Comparison of ENCODE assay signal across 10 cellular contexts in the genomic region with DNA sequence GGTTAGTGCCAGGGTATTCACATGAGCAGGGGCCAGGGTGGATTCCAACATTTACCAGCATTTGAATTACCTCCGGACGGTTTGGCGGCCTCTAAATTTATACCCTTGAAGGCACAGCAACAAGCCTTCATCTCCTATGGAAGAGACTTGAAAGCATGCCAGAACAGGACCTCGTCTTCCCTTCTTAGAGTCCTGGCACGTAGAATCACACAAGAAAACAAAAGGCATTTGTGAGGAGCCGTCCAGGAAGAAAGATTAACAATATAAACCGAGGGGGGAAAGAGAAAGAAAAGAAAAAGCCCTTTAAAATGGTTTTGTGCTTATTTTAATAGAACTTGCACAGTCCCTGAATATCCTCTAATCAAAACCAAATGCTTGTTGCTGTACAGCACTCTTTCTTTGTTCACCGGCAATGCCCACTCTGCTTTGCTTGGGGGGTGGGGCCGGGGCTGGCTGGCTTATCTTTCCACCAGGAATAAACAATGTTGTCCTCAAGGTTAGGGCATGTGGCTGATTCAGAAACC.
DNase-seq lines count a peak whose midpoint lies in the region; ATAC-seq and TF ChIP-seq lines count a peak whose summit lies in the region.
"Had no signal": no experiment of that assay in that cellular context is flagged by ENCODE, and none has a peak within 500 bp of the region (broad histone marks: within the 10 kb centered on the region; RNA-seq: fewer than 3 reads in every experiment).

No MANE protein-coding gene starts in this region.

- H3K36me3 ChIP-seq in PC-3 (ENCODE audit: low read depth, low read length), result no peaks in the 10 kb centered on the region
- no peaks in the 10 kb centered on the region for H3K36me3 ChIP-seq in prostate gland
- H3K36me3 ChIP-seq: BLaER1 treated with 17β-estradiol and CSF1 and Interleukin-3, amounts not matched to agents 10 nM and 100 nM had no signal

- WGBS in prostate gland, result 20% methylated on average over 9 of the region's 9 CpGs

- no peak for ATAC-seq in PC-3
- ATAC-seq in HG03095 (IDR thresholded peaks at IDR 0.05; ENCODE audit: unreplicated experiment), result no peak
- no peak for ATAC-seq in HG03196 (IDR thresholded peaks at IDR 0.05; ENCODE audit: unreplicated experiment)

- H3K27me3 ChIP-seq in PC-3 (ENCODE audit: low read length) (no peaks in the 10 kb centered on the region), prostate gland (replicated peaks; ENCODE audit: insufficient read depth) (peaks cover 3% of the 10 kb centered on the region)
- H3K27me3 ChIP-seq: BLaER1 treated with 17β-estradiol and CSF1 and Interleukin-3, amounts not matched to agents 10 nM and 100 nM had no signal

- DNase-seq in AG08395 (ENCODE audit: low spot score), result peak; percentile 4
- DNase-seq in PC-3, result no peak
- DNase-seq in foreskin fibroblast, result no peak
- DNase-seq in prostate gland (ENCODE audit: low spot score), result no peak
- DNase-seq in activated CD8-positive, alpha-beta memory T cell treated with anti-CD3 and anti-CD28 coated beads, Interleukin-2, amount 50 U/mL, for 4 hours, result no peak
- DNase-seq in NCI-H2081 treated with DMSO at 0.1 percent for 48 hours (lab: John Stamatoyannopoulos, UW), result no peak
- DNase-seq: cortex of kidney had no signal

- H3K9me3 ChIP-seq in PC-3 (ENCODE audit: low read length), result no peaks in the 10 kb centered on the region
- H3K9me3 ChIP-seq in prostate gland, result no peaks in the 10 kb centered on the region
- H3K9me3 ChIP-seq: BLaER1 treated with 17β-estradiol and CSF1 and Interleukin-3, amounts not matched to agents 10 nM and 100 nM had no signal

- no peak overlapping the region for H3K27ac ChIP-seq in PC-3 (ENCODE audit: low read length)
- no peak overlapping the region for H3K27ac ChIP-seq in prostate gland
- H3K27ac ChIP-seq: BLaER1 treated with 17β-estradiol and CSF1 and Interleukin-3, amounts not matched to agents 10 nM and 100 nM had no signal

- no peaks in the 10 kb centered on the region for H3K9me2 ChIP-seq in PC-3 (replicated peaks; ENCODE audit: low read length)

- H4K20me1 ChIP-seq in PC-3 (ENCODE audit: low read length), result no peaks in the 10 kb centered on the region
- H4K20me1 ChIP-seq: BLaER1 treated with 17β-estradiol and CSF1 and Interleukin-3, amounts not matched to agents 10 nM and 100 nM had no signal

- intact Hi-C loops in PC-3 (cut with micrococcal nuclease), result no loop called here
- intact Hi-C loops in prostate gland (cut with DNase I), result no loop called here

- no peaks in the 10 kb centered on the region for H3K79me2 ChIP-seq in PC-3 (ENCODE audit: low read length)

- TF ChIP-seq POLR2A in prostate gland (IDR thresholded peaks at IDR 0.05), result no peak

- 0 out of 2 replicates have a peak overlapping the region, but pooled peaks have one; percentile 6 for H3K4me2 ChIP-seq in PC-3 (ENCODE audit: low read length)
- H3K4me2 ChIP-seq: BLaER1 treated with 17β-estradiol and CSF1 and Interleukin-3, amounts not matched to agents 10 nM and 100 nM had no signal

- no TSS peak for BruUV-seq in PC-3 (replicated peaks; lab: Mats Ljungman, UMichigan)

- no peaks in the 10 kb centered on the region for H3F3A ChIP-seq in PC-3 (ENCODE audit: low read length, unreplicated experiment)

- TF ChIP-seq CTCF in PC-3 (conservative IDR thresholded peaks at IDR 0.05; ENCODE audit: low read depth, low read length), result no peak
- TF ChIP-seq CTCF in foreskin fibroblast (IDR thresholded peaks at IDR 0.05; ENCODE audit: low read depth, low read length), result no peak
- TF ChIP-seq CTCF in prostate gland (IDR thresholded peaks at IDR 0.05), result no peak

- H3K4me3 ChIP-seq in PC-3 (ENCODE audit: low read length), result no peak overlapping the region
- H3K4me3 ChIP-seq in foreskin fibroblast (ENCODE audit: low read depth in 1 of 2, low read length in 2 of 2), result peak overlapping the region; percentile 11 to 14
- H3K4me3 ChIP-seq in prostate gland, result peak overlapping the region; percentile 5 to 6
- H3K4me3 ChIP-seq: BLaER1 treated with 17β-estradiol and CSF1 and Interleukin-3, amounts not matched to agents 10 nM and 100 nM had no signal

- H3K4me1 ChIP-seq in PC-3 (ENCODE audit: insufficient read depth, low read length) (no peaks in the 10 kb centered on the region), prostate gland (replicated peaks) (no peaks in the 10 kb centered on the region)
- H3K4me1 ChIP-seq: BLaER1 treated with 17β-estradiol and CSF1 and Interleukin-3, amounts not matched to agents 10 nM and 100 nM had no signal

- CTCF ChIA-PET in PC-3 (lab: Charles Lee), result interaction anchor here (0.6 kb wide), 1 partner anchor 412 kb away, joined by 4 read pairs; no protein-coding TSS in a partner anchor

- H3K9ac ChIP-seq in PC-3 (ENCODE audit: low read length), result no peak overlapping the region
- H3K9ac ChIP-seq: BLaER1 treated with 17β-estradiol and CSF1 and Interleukin-3, amounts not matched to agents 10 nM and 100 nM had no signal

- POLR2A ChIA-PET in PC-3 (lab: Charles Lee; ENCODE audit: unreplicated experiment), result interaction anchor here (0.5 kb wide), 1 partner anchor 577 kb away, joined by 11 read pairs; no protein-coding TSS in a partner anchor

- H2AFZ ChIP-seq in PC-3 (ENCODE audit: low read length), result no peak overlapping the region
